In the genomic region with DNA sequence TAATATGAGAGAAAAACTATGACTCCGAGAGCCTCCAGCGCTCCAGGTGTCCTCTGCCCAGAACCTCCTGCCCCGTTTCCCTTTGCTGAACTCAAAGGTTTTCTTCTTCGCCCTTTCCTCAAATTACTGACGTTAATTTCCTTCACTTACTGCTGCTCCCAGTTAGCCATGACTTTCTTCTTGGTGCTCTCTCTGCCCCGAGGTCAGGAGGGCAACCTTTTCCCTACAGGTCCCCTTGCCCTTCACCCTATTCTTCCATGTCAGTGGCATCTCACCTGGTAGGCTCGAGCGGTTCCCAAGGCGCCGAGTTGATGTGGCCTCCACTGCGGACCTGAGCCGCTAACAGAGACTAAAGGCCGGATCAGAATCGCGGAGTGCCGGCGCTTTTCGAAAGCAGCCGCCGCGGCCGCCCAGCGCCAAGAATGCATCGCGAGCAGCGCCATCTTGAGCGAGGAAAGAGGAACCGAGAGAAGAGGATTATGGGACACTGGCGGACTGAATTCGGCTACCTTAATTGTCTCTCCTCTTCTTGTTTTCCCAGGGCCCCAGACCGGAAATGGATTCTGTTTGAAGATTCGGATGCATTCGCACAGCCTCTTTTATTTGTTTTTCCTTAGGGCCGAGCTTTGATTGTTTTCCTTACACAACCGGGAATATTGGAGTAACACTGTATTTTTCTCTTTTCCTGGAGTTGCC, we compare ENCODE assay signal across 8 cellular contexts. TPM values are rescaled to one million over a fixed set of nuclear protein-coding genes. Genes with fewer than 3 reads are reported as not detected.
DNase-seq lines count a peak whose midpoint lies in the region; ATAC-seq and TF ChIP-seq lines count a peak whose summit lies in the region.

A gene (minus strand): TSS at position 454 of the 696 bp plus-strand sequence. CDS start 11 bp downstream, at position 443.

- H3K9ac ChIP-seq in fibroblast of lung (ENCODE audit: insufficient read depth, low read length): peak within 1 kb of the TSS; percentile 67

- peaks cover 13 to 32% (median 20%) of the 10 kb centered on the region in 3 donors for H3K4me1 Mint-ChIP-seq in naive B cell
- peaks cover 23% of the 10 kb centered on the region for H3K4me1 Mint-ChIP-seq in stimulated activated effector memory CD8-positive, alpha-beta T cell treated with anti-CD3 and anti-CD28 coated beads, Interleukin-12 subunit alpha, Interleukin-12 subunit beta, amount 100 ng/mL, for 72 hours

- no peaks in the 10 kb centered on the region for H3K9me3 ChIP-seq in fibroblast of lung (ENCODE audit: control insufficient read depth, insufficient read depth, low read depth, low read length)

- H2AFZ ChIP-seq in fibroblast of lung (ENCODE audit: low read length): peak within 1 kb of the TSS; percentile 86

- H3K36me3 ChIP-seq in fibroblast of lung (ENCODE audit: control insufficient read depth, insufficient read depth, low read length): no peaks in the 10 kb centered on the region

- H3K4me2 ChIP-seq in fibroblast of lung (ENCODE audit: extremely low read depth, insufficient read depth, low read length): peak within 1 kb of the TSS; percentile 80

- no peaks in the 10 kb centered on the region for H3K4me1 ChIP-seq in fibroblast of lung (ENCODE audit: control insufficient read depth, extremely low read depth, insufficient read depth, low read length)

- no peaks in the 10 kb centered on the region for H3K36me3 Mint-ChIP-seq in naive B cell
- peaks cover 7% of the 10 kb centered on the region for H3K36me3 Mint-ChIP-seq in stimulated activated effector memory CD8-positive, alpha-beta T cell treated with anti-CD3 and anti-CD28 coated beads, Interleukin-12 subunit alpha, Interleukin-12 subunit beta, amount 100 ng/mL, for 72 hours

- H3K4me3 Mint-ChIP-seq in naive B cell: peak within 1 kb of the TSS; percentile 94 to 99 (median 98)
- peak within 1 kb of the TSS; percentile 99 for H3K4me3 Mint-ChIP-seq in stimulated activated effector memory CD8-positive, alpha-beta T cell treated with anti-CD3 and anti-CD28 coated beads, Interleukin-12 subunit alpha, Interleukin-12 subunit beta, amount 100 ng/mL, for 72 hours

- H3K9me3 Mint-ChIP-seq in naive B cell: no peaks in the 10 kb centered on the region
- H3K9me3 Mint-ChIP-seq in stimulated activated effector memory CD8-positive, alpha-beta T cell treated with anti-CD3 and anti-CD28 coated beads, Interleukin-12 subunit alpha, Interleukin-12 subunit beta, amount 100 ng/mL, for 72 hours: no peaks in the 10 kb centered on the region

- in situ Hi-C loops in KBM-7 (cut with MboI; ENCODE audit: low pct_unique_long_range_greater_than_20kb, low sequenced_read_pairs): no loop called here

- H3K79me2 ChIP-seq in fibroblast of lung (ENCODE audit: control insufficient read depth, insufficient read depth, low read length): no peaks in the 10 kb centered on the region

- peak within 1 kb of the TSS; percentile 69 for H3K27ac ChIP-seq in fibroblast of lung (ENCODE audit: insufficient read depth, low read length)

- H3K27ac Mint-ChIP-seq in naive B cell: peak within 1 kb of the TSS; percentile 95 to 99 (median 98)
- peak within 1 kb of the TSS; percentile 99 for H3K27ac Mint-ChIP-seq in stimulated activated effector memory CD8-positive, alpha-beta T cell treated with anti-CD3 and anti-CD28 coated beads, Interleukin-12 subunit alpha, Interleukin-12 subunit beta, amount 100 ng/mL, for 72 hours

- H3K27me3 ChIP-seq in fibroblast of lung (ENCODE audit: control insufficient read depth, insufficient read depth, low read length): no peaks in the 10 kb centered on the region

- H3K27me3 Mint-ChIP-seq in naive B cell: no peaks in the 10 kb centered on the region

- peak within 1 kb of the TSS; percentile 50 to 89 (median 72) for H3K4me3 ChIP-seq in fibroblast of lung (replicated peaks in 1 of 4; ENCODE audit: control extremely low read depth in 1 of 4, insufficient read depth in 1 of 4, low read depth in 3 of 4, low read length in 4 of 4)

- DNase-seq in DMS153 treated with DMSO at 0.1 percent for 48 hours (lab: John Stamatoyannopoulos, UW; ENCODE audit: unreplicated experiment): peak; percentile 38
- DNase-seq in KBM-7: peak; percentile 88
- peak; percentile 29 for DNase-seq in activated T-helper 1 cell treated with Interleukin-2 at 50 U/mL for 16 hours (ENCODE audit: low read depth)
- DNase-seq in fibroblast of lung (ENCODE audit: low read depth in 2 of 2): peak; percentile 76 to 83
- DNase-seq in naive B cell: peak; percentile 60
- DNase-seq in stimulated activated effector memory CD8-positive, alpha-beta T cell treated with anti-CD3 and anti-CD28 coated beads, Interleukin-12 subunit alpha, Interleukin-12 subunit beta, amount 100 ng/mL, for 72 hours (ENCODE audit: low spot score in 2 of 2): peak; percentile 23 to 69

- peak; percentile 91 for ATAC-seq in GM21529 (IDR thresholded peaks at IDR 0.05; ENCODE audit: unreplicated experiment)
- peak; percentile 93 for ATAC-seq in naive B cell (ENCODE audit: low read depth in 2 of 2)
- ATAC-seq in stimulated activated effector memory CD8-positive, alpha-beta T cell treated with anti-CD3 and anti-CD28 coated beads, Interleukin-12 subunit alpha, Interleukin-12 subunit beta, amount 100 ng/mL, for 72 hours: peak; percentile 88

- TF ChIP-seq CTCF in fibroblast of lung (conservative IDR thresholded peaks at IDR 0.05 in 1 of 2, IDR thresholded peaks at IDR 0.05 in 1 of 2; ENCODE audit: low read depth in 1 of 2, low read length in 2 of 2): peak; percentile 15 to 21

- H4K20me1 ChIP-seq in fibroblast of lung (ENCODE audit: control insufficient read depth, extremely low read depth, insufficient read depth, low read length): no peaks in the 10 kb centered on the region

TF ChIP-seq in PFSK-1, 5 proteins besides CTCF, POLR2A, EP300 and RAD21:
- TF ChIP-seq FOXP2 (optimal IDR thresholded peaks at IDR 0.05; ENCODE audit: borderline replicate concordance, extremely low read depth, extremely low read length, insufficient read depth): no peak
- TF ChIP-seq, protein P1, sequence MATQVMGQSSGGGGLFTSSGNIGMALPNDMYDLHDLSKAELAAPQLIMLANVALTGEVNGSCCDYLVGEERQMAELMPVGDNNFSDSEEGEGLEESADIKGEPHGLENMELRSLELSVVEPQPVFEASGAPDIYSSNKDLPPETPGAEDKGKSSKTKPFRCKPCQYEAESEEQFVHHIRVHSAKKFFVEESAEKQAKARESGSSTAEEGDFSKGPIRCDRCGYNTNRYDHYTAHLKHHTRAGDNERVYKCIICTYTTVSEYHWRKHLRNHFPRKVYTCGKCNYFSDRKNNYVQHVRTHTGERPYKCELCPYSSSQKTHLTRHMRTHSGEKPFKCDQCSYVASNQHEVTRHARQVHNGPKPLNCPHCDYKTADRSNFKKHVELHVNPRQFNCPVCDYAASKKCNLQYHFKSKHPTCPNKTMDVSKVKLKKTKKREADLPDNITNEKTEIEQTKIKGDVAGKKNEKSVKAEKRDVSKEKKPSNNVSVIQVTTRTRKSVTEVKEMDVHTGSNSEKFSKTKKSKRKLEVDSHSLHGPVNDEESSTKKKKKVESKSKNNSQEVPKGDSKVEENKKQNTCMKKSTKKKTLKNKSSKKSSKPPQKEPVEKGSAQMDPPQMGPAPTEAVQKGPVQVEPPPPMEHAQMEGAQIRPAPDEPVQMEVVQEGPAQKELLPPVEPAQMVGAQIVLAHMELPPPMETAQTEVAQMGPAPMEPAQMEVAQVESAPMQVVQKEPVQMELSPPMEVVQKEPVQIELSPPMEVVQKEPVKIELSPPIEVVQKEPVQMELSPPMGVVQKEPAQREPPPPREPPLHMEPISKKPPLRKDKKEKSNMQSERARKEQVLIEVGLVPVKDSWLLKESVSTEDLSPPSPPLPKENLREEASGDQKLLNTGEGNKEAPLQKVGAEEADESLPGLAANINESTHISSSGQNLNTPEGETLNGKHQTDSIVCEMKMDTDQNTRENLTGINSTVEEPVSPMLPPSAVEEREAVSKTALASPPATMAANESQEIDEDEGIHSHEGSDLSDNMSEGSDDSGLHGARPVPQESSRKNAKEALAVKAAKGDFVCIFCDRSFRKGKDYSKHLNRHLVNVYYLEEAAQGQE (IDR thresholded peaks at IDR 0.05; ENCODE audit: insufficient read depth in 1 of 2, low read depth in 2 of 2, low read length in 2 of 2): no peak
- peak; percentile 75 for TF ChIP-seq POLR2AphosphoS5 (IDR thresholded peaks at IDR 0.05; ENCODE audit: low read depth, low read length)
- TF ChIP-seq SIN3A (IDR thresholded peaks at IDR 0.05; ENCODE audit: borderline replicate concordance, insufficient read depth, low read length): no peak
- TF ChIP-seq TAF1 (IDR thresholded peaks at IDR 0.05; ENCODE audit: borderline replicate concordance, insufficient read depth, low read length): peak; percentile 85; the same call in 1 of the 2 replicates
TF ChIP-seq in PFSK-1: peak in this region for 2.

RNA-seq across cellular contexts. Expression of the gene that starts here (rescaled TPM):
- polyA plus RNA-seq in PFSK-1 (2012; ENCODE audit: insufficient read length, low read depth): 10.1 TPM
- total RNA-seq in fibroblast of lung: 30.1 and 30.8 TPM in 2 replicates
- polyA plus RNA-seq in fibroblast of lung (17.0 and 20.8 TPM in 2 replicates), naive B cell (ENCODE audit: low read depth in 6 of 6) (10 to 100 TPM; 16.5 to 29.9 (median 21.8) TPM)
- 11.8 and 12.3 TPM in 2 replicates for polyA plus RNA-seq in fibroblast of lung (2012)
- polyA minus RNA-seq in fibroblast of lung (ENCODE audit: low replicate concordance): 14.6 and 16.8 TPM in 2 replicates

Comparison
In these comparisons a context has a peak if more than half of its experiments do, and no peak if none do; other contexts are left out.
1. Peak in every context shown above with its lines: DNase-seq, ATAC-seq, H3K4me3 ChIP-seq and H3K27ac ChIP-seq.
2. DNase-seq: peak in every context shown above with its lines; median percentile 88 in KBM-7; 80 in fibroblast of lung; 60 in naive B cell; 46 in stimulated activated effector memory CD8-positive, alpha-beta T cell treated with anti-CD3 and anti-CD28 coated beads, Interleukin-12 subunit alpha, Interleukin-12 subunit beta, amount 100 ng/mL, for 72 hours; 38 in DMS153 treated with DMSO at 0.1 percent for 48 hours; 29 in activated T-helper 1 cell treated with Interleukin-2 at 50 U/mL for 16 hours.